15 cellular contexts compared by ENCODE assay signal in genomic region chr14:104202259-104203070, GRCh38.
DNase-seq lines count a peak whose midpoint lies in the region; ATAC-seq and TF ChIP-seq lines count a peak whose summit lies in the region.
"Had no signal": no experiment of that assay in that cellular context is flagged by ENCODE, and none has a peak within 500 bp of the region (broad histone marks: within the 10 kb centered on the region; RNA-seq: fewer than 3 reads in every experiment).

No MANE protein-coding gene starts in this region.

- H3K9me3 ChIP-seq in BE2C, result peaks cover 3% of the 10 kb centered on the region
- H3K9me3 ChIP-seq in left lung, result no peaks in the 10 kb centered on the region
- H3K9me3 ChIP-seq: ascending aorta had no signal

- H3K27me3 ChIP-seq in BE2C, result no peaks in the 10 kb centered on the region
- H3K27me3 ChIP-seq in left lung, result peaks cover 0 to 21% of the 10 kb centered on the region in 2 donors
- H3K27me3 ChIP-seq: ascending aorta had no signal

- intact Hi-C loops in left lung (cut with DNase I), result no loop called here
- intact Hi-C loops in activated naive CD4-positive, alpha-beta T cell treated with anti-CD3 and anti-CD28 coated beads for 36 hours (cut with micrococcal nuclease), result no loop called here

- no peaks in the 10 kb centered on the region for H3K36me3 Mint-ChIP-seq in activated naive CD4-positive, alpha-beta T cell treated with anti-CD3 and anti-CD28 coated beads for 36 hours (ENCODE audit: low read depth)
- H3K36me3 Mint-ChIP-seq: type B pancreatic cell had no signal

- TF ChIP-seq CTCF in BE2C (IDR thresholded peaks at IDR 0.05; ENCODE audit: low read depth, low read length), result no peak
- TF ChIP-seq CTCF in left lung (IDR thresholded peaks at IDR 0.05), result no peak

- ATAC-seq in left lung (peak; percentile 19), GM19397 (IDR thresholded peaks at IDR 0.05; ENCODE audit: unreplicated experiment) (no peak)
- ATAC-seq: activated CD8-positive, alpha-beta T cell treated with anti-CD3 and anti-CD28 coated beads for 36 hours; activated T-helper 17 cell treated with anti-CD3 and anti-CD28 coated beads, Interleukin-2, amount 50 U/mL, for 72 hours had no signal

- peaks cover 48% of the 10 kb centered on the region for H3K4me1 ChIP-seq in BE2C
- H3K4me1 ChIP-seq in left lung, result peaks cover 0 to 3% of the 10 kb centered on the region in 2 donors
- H3K4me1 ChIP-seq: ascending aorta had no signal

- H3K27me3 Mint-ChIP-seq in activated naive CD4-positive, alpha-beta T cell treated with anti-CD3 and anti-CD28 coated beads for 36 hours (ENCODE audit: low read depth), result no peaks in the 10 kb centered on the region
- H3K27me3 Mint-ChIP-seq: activated CD8-positive, alpha-beta T cell treated with anti-CD3 and anti-CD28 coated beads for 36 hours; activated T-helper 17 cell treated with anti-CD3 and anti-CD28 coated beads, Interleukin-2, amount 50 U/mL, for 72 hours had no signal

- no peaks in the 10 kb centered on the region for H3K9me3 Mint-ChIP-seq in activated naive CD4-positive, alpha-beta T cell treated with anti-CD3 and anti-CD28 coated beads for 36 hours
- H3K9me3 Mint-ChIP-seq: activated CD8-positive, alpha-beta T cell treated with anti-CD3 and anti-CD28 coated beads for 36 hours; activated T-helper 17 cell treated with anti-CD3 and anti-CD28 coated beads, Interleukin-2, amount 50 U/mL, for 72 hours; type B pancreatic cell had no signal

- H3K36me3 ChIP-seq in BE2C, result no peaks in the 10 kb centered on the region
- no peaks in the 10 kb centered on the region for H3K36me3 ChIP-seq in left lung
- H3K36me3 ChIP-seq: ascending aorta had no signal

- H3K4me3 ChIP-seq in BE2C (ENCODE audit: low read depth, low read length), result no peak overlapping the region
- no peak overlapping the region for H3K4me3 ChIP-seq in left lung
- H3K4me3 ChIP-seq: ascending aorta had no signal

- CTCF ChIA-PET in activated naive CD4-positive, alpha-beta T cell treated with anti-CD3 and anti-CD28 coated beads for 36 hours (lab: Charles Lee), result no interaction called here

- DNase-seq in BE2C, result peak; percentile 98
- peak; percentile 95 for DNase-seq in NCI-H1092 (lab: John Stamatoyannopoulos, UW)
- DNase-seq in NCI-H526 (lab: John Stamatoyannopoulos, UW), result peak; percentile 88 to 93
- peak in 1 of 2 donors; percentile 82 for DNase-seq in left lung
- DNase-seq in activated naive CD4-positive, alpha-beta T cell treated with anti-CD3 and anti-CD28 coated beads for 36 hours, result no peak
- DNase-seq in middle frontal gyrus (ENCODE audit: extremely low spot score, low spot score), result no peak
- no peak for DNase-seq in occipital lobe (lab: John Stamatoyannopoulos, UW)
- DNase-seq: activated CD8-positive, alpha-beta T cell treated with anti-CD3 and anti-CD28 coated beads for 36 hours; DMS53; NCI-H146; T1000 had no signal

- no peaks in the 10 kb centered on the region for H3K4me1 Mint-ChIP-seq in activated naive CD4-positive, alpha-beta T cell treated with anti-CD3 and anti-CD28 coated beads for 36 hours (ENCODE audit: low read depth)
- H3K4me1 Mint-ChIP-seq: activated T-helper 17 cell treated with anti-CD3 and anti-CD28 coated beads, Interleukin-2, amount 50 U/mL, for 72 hours had no signal

- H3K27ac Mint-ChIP-seq in activated naive CD4-positive, alpha-beta T cell treated with anti-CD3 and anti-CD28 coated beads for 36 hours, result no peak overlapping the region
- H3K27ac Mint-ChIP-seq: activated CD8-positive, alpha-beta T cell treated with anti-CD3 and anti-CD28 coated beads for 36 hours; activated T-helper 17 cell treated with anti-CD3 and anti-CD28 coated beads, Interleukin-2, amount 50 U/mL, for 72 hours; type B pancreatic cell had no signal

- H3K4me3 Mint-ChIP-seq in activated naive CD4-positive, alpha-beta T cell treated with anti-CD3 and anti-CD28 coated beads for 36 hours, result no peak overlapping the region
- H3K4me3 Mint-ChIP-seq: activated CD8-positive, alpha-beta T cell treated with anti-CD3 and anti-CD28 coated beads for 36 hours; activated T-helper 17 cell treated with anti-CD3 and anti-CD28 coated beads, Interleukin-2, amount 50 U/mL, for 72 hours; type B pancreatic cell had no signal

- no peak overlapping the region for H3K27ac ChIP-seq in left lung
- H3K27ac ChIP-seq: ascending aorta had no signal

Comparison
In these comparisons a context has a peak if more than half of its experiments do, and no peak if none do; other contexts are left out.
1. DNase-seq: peak in BE2C (single experiment), NCI-H1092 (single experiment) and NCI-H526 (2 of 2); none in activated naive CD4-positive, alpha-beta T cell treated with anti-CD3 and anti-CD28 coated beads for 36 hours (single experiment), middle frontal gyrus (single experiment) and occipital lobe (single experiment).